Comparison of ENCODE assay signal across 28 cellular contexts in genomic region chr20:52869698-52870288, GRCh38.
"Had no signal": no experiment of that assay in that cellular context is flagged by ENCODE, and none has a peak within 500 bp of the region (broad histone marks: within the 10 kb centered on the region; RNA-seq: fewer than 3 reads in every experiment).

No MANE protein-coding gene starts in this region.

- ATAC-seq: left colon; naive thymus-derived CD4-positive, alpha-beta T cell; sciatic nerve; stimulated activated naive CD8-positive, alpha-beta T cell treated with anti-CD3 and anti-CD28 coated beads, Interleukin-15, Interleukin-2, amounts not matched to agents 100 U/mL and 50 U/mL, for 24 hours had no signal

- H3K9me3 Mint-ChIP-seq: activated naive CD8-positive, alpha-beta T cell treated with anti-CD3 and anti-CD28 coated beads, Interleukin-2, amount 10 ng/mL, durations not matched to agents 7 days and 5 days; activated T-helper 1 cell treated with anti-CD3 and anti-CD28 coated beads, Interleukin-12 subunit alpha, Interleukin-12 subunit beta, Interleukin-2, Interleukin-4 antibody, amounts not matched to agents 30 ng/mL and 10 ng/mL and 1 ng/mL, durations not matched to agents 14 hours and 24 hours and 36 hours had no signal

- H3K9me3 ChIP-seq: ascending aorta, ovary, testis, transverse colon had no signal

- H3K36me3 ChIP-seq: ascending aorta, ovary, transverse colon had no signal

- H3K27ac ChIP-seq: ascending aorta, coronary artery, dorsolateral prefrontal cortex, ovary, skin epidermis, testis, transverse colon had no signal

- H3K4me1 Mint-ChIP-seq: activated naive CD8-positive, alpha-beta T cell treated with anti-CD3 and anti-CD28 coated beads, Interleukin-2, amount 10 ng/mL, durations not matched to agents 7 days and 5 days; memory B cell had no signal

- H3K36me3 Mint-ChIP-seq: activated naive CD8-positive, alpha-beta T cell treated with anti-CD3 and anti-CD28 coated beads, Interleukin-2, amount 10 ng/mL, durations not matched to agents 7 days and 5 days; brain; memory B cell; naive thymus-derived CD4-positive, alpha-beta T cell had no signal

- H3K4me3 Mint-ChIP-seq: activated naive CD8-positive, alpha-beta T cell treated with anti-CD3 and anti-CD28 coated beads, Interleukin-2, amount 10 ng/mL, durations not matched to agents 7 days and 5 days; activated T-helper 1 cell treated with anti-CD3 and anti-CD28 coated beads, Interleukin-12 subunit alpha, Interleukin-12 subunit beta, Interleukin-2, Interleukin-4 antibody, amounts not matched to agents 30 ng/mL and 10 ng/mL and 1 ng/mL, durations not matched to agents 14 hours and 24 hours and 36 hours; brain; memory B cell; naive thymus-derived CD4-positive, alpha-beta T cell had no signal

- H3K27me3 Mint-ChIP-seq: activated naive CD8-positive, alpha-beta T cell treated with anti-CD3 and anti-CD28 coated beads, Interleukin-2, amount 10 ng/mL, durations not matched to agents 7 days and 5 days; progenitor cell of endocrine pancreas had no signal

- H3K4me1 ChIP-seq: ascending aorta, testis, transverse colon had no signal

- DNase-seq: activated CD4-positive, CD25-positive, alpha-beta regulatory T cell treated with anti-CD3 and anti-CD28 coated beads, Interleukin-2, amount 50 U/mL, for 72 hours; activated CD8-positive, alpha-beta memory T cell treated with anti-CD3 and anti-CD28 coated beads, Interleukin-2, amount 50 U/mL, for 4 hours; activated gamma-delta T cell; activated naive CD8-positive, alpha-beta T cell treated with anti-CD3 and anti-CD28 coated beads, Interleukin-2, amount 10 ng/mL, durations not matched to agents 7 days and 5 days; dorsolateral prefrontal cortex; effector memory CD4-positive, alpha-beta T cell; erythroblast; head of caudate nucleus; hippocampal formation; kidney; left colon; midbrain; naive thymus-derived CD4-positive, alpha-beta T cell; ovary; retina; stimulated activated CD4-positive, alpha-beta T cell treated with anti-CD3 and anti-CD28 coated beads, Interleukin-12 subunit alpha, Interleukin-12 subunit beta, amount 100 ng/mL, for 4 hours; stimulated activated CD4-positive, alpha-beta T cell treated with anti-CD3 and anti-CD28 coated beads, Interleukin-4, amount 100 ng/mL, for 1 hour; stimulated activated naive CD8-positive, alpha-beta T cell treated with anti-CD3 and anti-CD28 coated beads, Interleukin-15, Interleukin-2, amounts not matched to agents 100 U/mL and 50 U/mL, for 24 hours; testis; transverse colon had no signal

- H3K4me3 ChIP-seq: ascending aorta, coronary artery, dorsolateral prefrontal cortex, ovary, skin epidermis, testis, transverse colon had no signal
